ENCODE assay signal across 8 cellular contexts in the genomic region with DNA sequence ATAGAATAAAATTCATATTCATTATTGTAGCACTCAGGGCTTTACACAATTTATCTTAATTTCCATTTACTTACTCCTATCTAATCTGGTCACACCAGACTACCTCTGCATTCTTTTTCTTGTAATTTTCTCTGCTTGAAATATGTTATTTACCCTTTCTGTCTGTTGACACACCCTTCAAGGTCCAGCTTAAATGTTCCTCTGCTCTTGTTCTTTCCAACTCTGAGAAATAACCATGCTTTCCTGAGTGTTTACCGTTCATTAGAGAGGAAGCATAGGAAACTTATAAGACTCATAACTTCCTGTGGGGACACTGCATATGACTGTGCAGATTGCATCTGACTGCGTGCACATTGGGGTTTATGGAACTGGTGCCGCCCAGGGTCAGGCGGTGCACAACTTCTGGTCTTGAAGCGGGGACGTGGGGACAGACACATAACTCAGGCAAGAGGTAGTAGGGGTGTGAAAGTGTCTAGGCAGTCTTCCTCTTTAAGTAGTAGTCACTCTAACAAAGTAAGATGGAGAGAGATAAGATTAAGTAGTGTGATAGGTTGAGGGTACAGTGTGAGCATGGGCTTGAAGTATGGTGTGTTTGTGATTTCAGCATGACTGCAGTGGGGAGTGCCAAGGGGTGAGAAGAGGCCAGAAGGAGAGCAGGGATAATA. TPM values are rescaled to one million over a fixed set of nuclear protein-coding genes. Genes with fewer than 3 reads are reported as not detected.
DNase-seq lines count a peak whose midpoint lies in the region; ATAC-seq, FAIRE-seq and TF ChIP-seq lines count a peak whose summit lies in the region.

No MANE protein-coding gene starts in this region.

- no peaks in the 10 kb centered on the region for H3K36me3 ChIP-seq in endothelial cell of umbilical vein (ENCODE audit: control insufficient read depth in 2 of 2, extremely low read depth in 1 of 2, insufficient read depth in 2 of 2, low read length in 2 of 2)

- no peak overlapping the region for H3K9ac ChIP-seq in endothelial cell of umbilical vein (replicated peaks; ENCODE audit: extremely low read depth, insufficient read depth, low read length)

- TF ChIP-seq POLR2A in endothelial cell of umbilical vein (IDR thresholded peaks at IDR 0.05; ENCODE audit: low read depth, low read length) = no peak

- ATAC-seq in HG03103 (IDR thresholded peaks at IDR 0.05; ENCODE audit: low read depth, unreplicated experiment) = peak; percentile 45
- ATAC-seq in HG02970 (IDR thresholded peaks at IDR 0.05; ENCODE audit: low FRiP score, unreplicated experiment) = no peak

- peak; percentile 44 to 62 for DNase-seq in activated CD4-positive, alpha-beta T cell treated with anti-CD3 and anti-CD28 coated beads for 24 hours (ENCODE audit: low read depth in 2 of 2)
- peak; percentile 73 for DNase-seq in endothelial cell of umbilical vein (ENCODE audit: low read depth, low spot score)
- peak; percentile 23 for DNase-seq in stimulated activated CD4-positive, alpha-beta T cell treated with anti-CD3 and anti-CD28 coated beads, Interleukin-2, amount 100 ng/mL, for 4 hours (ENCODE audit: low read depth)
- no peak for DNase-seq in substantia nigra (lab: John Stamatoyannopoulos, UW)
- DNase-seq in DMS79 (lab: John Stamatoyannopoulos, UW) = no peak
- DNase-seq in NCI-H146 (lab: John Stamatoyannopoulos, UW) = no peak

- H3K27ac ChIP-seq in endothelial cell of umbilical vein (ENCODE audit: insufficient read depth, low read depth, low read length) (no peak overlapping the region), substantia nigra (ENCODE audit: low read depth, low read length, poor library complexity, severe bottlenecking) (no peak overlapping the region)

- H2AFZ ChIP-seq in endothelial cell of umbilical vein (ENCODE audit: low read depth, low read length) = peak overlapping the region; percentile 20

- peak; percentile 67 for FAIRE-seq in endothelial cell of umbilical vein (lab: Jason Lieb, UNC)

- H3K79me2 ChIP-seq in endothelial cell of umbilical vein (ENCODE audit: control insufficient read depth, insufficient read depth, low read length) = no peaks in the 10 kb centered on the region

- CTCF ChIA-PET in endothelial cell of umbilical vein (lab: Charles Lee) = interaction anchor here (0.6 to 3.2 kb wide), 4 partner anchors 29 to 88 kb away, joined by 3 to 20 read pairs (median 3); a partner anchor contains a TSS

- no peak overlapping the region for H3K4me3 ChIP-seq in endothelial cell of umbilical vein (replicated peaks in 1 of 3; ENCODE audit: insufficient read depth in 1 of 3, low read depth in 1 of 3, low read length in 3 of 3)

- dilution Hi-C loops in endothelial cell of umbilical vein (cut with MboI; ENCODE audit: extremely low pct_ligation_motif_present, low sequenced_read_pairs) = no loop called here

- BruUV-seq in endothelial cell of umbilical vein (replicated peaks; lab: Mats Ljungman, UMichigan) = no TSS peak

- H3K9me1 ChIP-seq in endothelial cell of umbilical vein (replicated peaks; ENCODE audit: control insufficient read depth, extremely low read depth, insufficient read depth, low read length) = no peaks in the 10 kb centered on the region

- TF ChIP-seq CTCF in endothelial cell of umbilical vein (IDR thresholded peaks at IDR 0.05; ENCODE audit: extremely low read depth in 1 of 2, insufficient read depth in 1 of 2, low read depth in 1 of 2, low read length in 2 of 2) = no peak

- no peaks in the 10 kb centered on the region for H4K20me1 ChIP-seq in endothelial cell of umbilical vein (replicated peaks; ENCODE audit: control insufficient read depth, extremely low read depth, insufficient read depth, low read length)

- no peaks in the 10 kb centered on the region for H3K27me3 ChIP-seq in endothelial cell of umbilical vein (ENCODE audit: control insufficient read depth in 2 of 2, insufficient read depth in 2 of 2, low read length in 2 of 2)

- POLR2A ChIA-PET in endothelial cell of umbilical vein (lab: Charles Lee) = no interaction called here

- intact Hi-C loops in endothelial cell of umbilical vein (cut with micrococcal nuclease) = loop anchor here (1.0 to 10.0 kb wide), 3 partner anchors 20 to 315 kb away; no protein-coding TSS in a partner anchor

- H3K4me1 ChIP-seq in endothelial cell of umbilical vein (ENCODE audit: control insufficient read depth, extremely low read depth, insufficient read depth, low read length) = peaks cover 11% of the 10 kb centered on the region

- no peaks in the 10 kb centered on the region for H3K9me3 ChIP-seq in endothelial cell of umbilical vein (replicated peaks; ENCODE audit: control insufficient read depth, insufficient read depth, low read length)

- peak overlapping the region; percentile 76 for H3K4me2 ChIP-seq in endothelial cell of umbilical vein (ENCODE audit: insufficient read depth, low read length)

TF ChIP-seq in endothelial cell of umbilical vein, 7 proteins besides CTCF, POLR2A, EP300 and RAD21:
- TF ChIP-seq GATA2 (IDR thresholded peaks at IDR 0.05; ENCODE audit: insufficient read depth, insufficient read length, low read depth, low read length) (peak; percentile 93), FOS (IDR thresholded peaks at IDR 0.05; ENCODE audit: borderline replicate concordance, insufficient read depth, low read length) (peak; percentile 85), EZH2 (IDR thresholded peaks at IDR 0.05; ENCODE audit: borderline replicate concordance, low read depth, low read length, severe bottlenecking) (no peak), MYC (IDR thresholded peaks at IDR 0.05; ENCODE audit: low read depth, low read length) (peak; percentile 44), JUN (IDR thresholded peaks at IDR 0.05; ENCODE audit: borderline replicate concordance, insufficient read depth, insufficient read length, low read depth) (peak; percentile 42), POLR2AphosphoS5 (IDR thresholded peaks at IDR 0.05; ENCODE audit: insufficient read depth, low read depth, low read length) (peak; percentile 57)
- TF ChIP-seq, protein P1, sequence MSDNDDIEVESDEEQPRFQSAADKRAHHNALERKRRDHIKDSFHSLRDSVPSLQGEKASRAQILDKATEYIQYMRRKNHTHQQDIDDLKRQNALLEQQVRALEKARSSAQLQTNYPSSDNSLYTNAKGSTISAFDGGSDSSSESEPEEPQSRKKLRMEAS (IDR thresholded peaks at IDR 0.05; ENCODE audit: insufficient read depth, insufficient read length) = no peak
TF ChIP-seq in endothelial cell of umbilical vein: peak in this region for 5.

RNA-seq across cellular contexts. Expression of a gene that starts 42.6 kb away (rescaled TPM):
- total RNA-seq in endothelial cell of umbilical vein = 13.3 and 13.9 TPM in 2 replicates
- polyA plus RNA-seq in endothelial cell of umbilical vein = 5.3 and 6.2 TPM in 2 replicates
- polyA plus RNA-seq in endothelial cell of umbilical vein (2011; cell fraction: cytosol; rRNA removed) = 4.6 and 4.8 TPM in 2 replicates
- 6.2 and 8.0 TPM in 2 replicates for polyA plus RNA-seq in endothelial cell of umbilical vein (2011; cell fraction: nucleus; rRNA removed)
- 8.5 TPM in 2 replicates for polyA plus RNA-seq in endothelial cell of umbilical vein (2012)
- 6.7 and 7.5 TPM in 2 replicates for polyA minus RNA-seq in endothelial cell of umbilical vein
- polyA minus RNA-seq in endothelial cell of umbilical vein (2011; cell fraction: cytosol; rRNA and poly(A)+ RNA removed) = 4.6 TPM
- polyA minus RNA-seq in endothelial cell of umbilical vein (2011; cell fraction: nucleus; rRNA and poly(A)+ RNA removed) = 4.6 and 5.9 TPM in 2 replicates

RNA-seq across cellular contexts. Expression of a gene that starts 54.0 kb away (rescaled TPM):
- 13.9 and 25.7 TPM in 2 replicates for total RNA-seq in endothelial cell of umbilical vein
- polyA plus RNA-seq in endothelial cell of umbilical vein = 12.7 and 20.8 TPM in 2 replicates
- polyA plus RNA-seq in endothelial cell of umbilical vein (2011; cell fraction: cytosol; rRNA removed) = 8.9 and 9.9 TPM in 2 replicates
- 20.7 and 21.8 TPM in 2 replicates for polyA plus RNA-seq in endothelial cell of umbilical vein (2011; cell fraction: nucleus; rRNA removed)
- 33.5 and 53.0 TPM in 2 replicates for polyA plus RNA-seq in endothelial cell of umbilical vein (2012)
- polyA minus RNA-seq in endothelial cell of umbilical vein = 32.2 and 35.4 TPM in 2 replicates
- polyA minus RNA-seq in endothelial cell of umbilical vein (2011; cell fraction: cytosol; rRNA and poly(A)+ RNA removed) = 22.0 TPM
- 29.1 and 41.5 TPM in 2 replicates for polyA minus RNA-seq in endothelial cell of umbilical vein (2011; cell fraction: nucleus; rRNA and poly(A)+ RNA removed)

Comparison
In these comparisons a context has a peak if more than half of its experiments do, and no peak if none do; other contexts are left out.
1. DNase-seq: peak in activated CD4-positive, alpha-beta T cell treated with anti-CD3 and anti-CD28 coated beads for 24 hours (2 of 2), endothelial cell of umbilical vein (single experiment) and stimulated activated CD4-positive, alpha-beta T cell treated with anti-CD3 and anti-CD28 coated beads, Interleukin-2, amount 100 ng/mL, for 4 hours (single experiment); none in substantia nigra (0 of 49), DMS79 (single experiment) and NCI-H146 (single experiment).